Comparison of ENCODE assay signal across 1 cellular context in the genomic region with DNA sequence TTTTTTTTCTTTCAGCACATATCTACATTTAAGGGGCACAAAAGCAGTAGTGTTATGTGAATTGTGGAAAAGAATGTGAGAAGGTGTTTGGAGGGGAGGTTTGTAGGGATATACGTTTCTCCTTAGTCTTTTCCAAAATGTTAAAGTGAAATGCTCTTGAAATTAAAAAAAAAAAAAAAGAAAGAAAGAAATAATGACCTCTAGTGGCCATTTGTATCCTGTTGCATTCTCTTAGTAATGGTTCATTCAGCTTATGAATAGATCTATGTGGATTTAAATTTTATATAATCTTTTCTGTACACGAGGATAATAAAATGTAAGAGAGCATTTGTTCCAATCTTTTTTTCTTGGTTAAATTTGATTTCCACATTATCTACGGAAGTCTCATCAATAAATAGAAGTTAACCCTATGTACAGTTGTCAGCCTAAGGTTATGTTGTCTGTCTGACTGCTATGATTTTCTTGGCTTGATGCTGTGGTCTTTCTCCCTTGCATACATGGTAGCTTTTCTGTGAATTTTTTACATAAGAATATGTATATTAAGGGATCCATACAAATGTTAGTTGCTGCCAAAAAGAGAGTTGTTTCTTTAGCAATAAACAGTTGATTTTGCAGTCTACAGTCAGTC.
TF ChIP-seq lines count a peak whose summit lies in the region.

No MANE protein-coding gene starts in this region.

TF ChIP-seq in GM23338, 12 proteins besides CTCF, POLR2A, EP300 and RAD21 (continued from another document):
- TF ChIP-seq, protein P1, sequence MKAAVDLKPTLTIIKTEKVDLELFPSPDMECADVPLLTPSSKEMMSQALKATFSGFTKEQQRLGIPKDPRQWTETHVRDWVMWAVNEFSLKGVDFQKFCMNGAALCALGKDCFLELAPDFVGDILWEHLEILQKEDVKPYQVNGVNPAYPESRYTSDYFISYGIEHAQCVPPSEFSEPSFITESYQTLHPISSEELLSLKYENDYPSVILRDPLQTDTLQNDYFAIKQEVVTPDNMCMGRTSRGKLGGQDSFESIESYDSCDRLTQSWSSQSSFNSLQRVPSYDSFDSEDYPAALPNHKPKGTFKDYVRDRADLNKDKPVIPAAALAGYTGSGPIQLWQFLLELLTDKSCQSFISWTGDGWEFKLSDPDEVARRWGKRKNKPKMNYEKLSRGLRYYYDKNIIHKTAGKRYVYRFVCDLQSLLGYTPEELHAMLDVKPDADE (IDR thresholded peaks at IDR 0.05), result no peak
- no peak for TF ChIP-seq EZH2 (IDR thresholded peaks at IDR 0.05; ENCODE audit: low read depth, unreplicated experiment)
TF ChIP-seq in GM23338: peak in this region for 0.
